ENCODE assay signal across 26 cellular contexts in the genomic region with DNA sequence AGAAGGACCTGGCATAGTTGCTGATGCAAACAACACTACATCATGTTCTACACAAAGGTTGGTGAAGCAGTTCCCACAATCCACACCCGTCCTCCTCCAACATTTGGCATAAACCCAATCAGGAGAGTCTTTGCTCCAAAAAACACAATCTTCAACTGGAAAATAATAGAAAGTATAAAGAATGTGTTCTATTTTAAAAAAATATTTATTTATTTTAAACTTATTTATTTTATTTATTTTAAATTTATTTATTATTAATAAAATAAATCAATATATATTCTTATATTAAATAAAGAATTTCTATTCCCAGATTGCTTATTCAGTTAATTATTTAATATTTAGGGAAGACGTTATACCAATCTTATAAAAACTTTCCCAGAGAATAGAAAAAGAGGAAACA.
DNase-seq lines count a peak whose midpoint lies in the region; ATAC-seq, FAIRE-seq and TF ChIP-seq lines count a peak whose summit lies in the region.
"Had no signal": no experiment of that assay in that cellular context is flagged by ENCODE, and none has a peak within 500 bp of the region (broad histone marks: within the 10 kb centered on the region; RNA-seq: fewer than 3 reads in every experiment).

No MANE protein-coding gene starts in this region.

- no peak for TF ChIP-seq CTCF in GM20000 (IDR thresholded peaks at IDR 0.05; ENCODE audit: extremely low read depth, missing control alignments)
- TF ChIP-seq CTCF in A673 (conservative IDR thresholded peaks at IDR 0.05; ENCODE audit: low read depth, low read length): no peak

- BruUV-seq in A673 (replicated peaks; lab: Mats Ljungman, UMichigan): no TSS peak

- no peaks in the 10 kb centered on the region for H3K9me3 ChIP-seq in A673 (ENCODE audit: low read depth, low read length, poor library complexity, severe bottlenecking)
- H3K9me3 ChIP-seq: Caco-2, HAP-1, SK-N-SH had no signal

- intact Hi-C loops in A673 (cut with micrococcal nuclease; ENCODE audit: unreplicated experiment): no loop called here

- no peak overlapping the region for H3K4me3 ChIP-seq in A673 (ENCODE audit: low read depth, low read length, poor library complexity, severe bottlenecking)
- H3K4me3 ChIP-seq: HAP-1 had no signal

- CTCF ChIA-PET in A673 (lab: Charles Lee): no interaction called here

- H3K27ac ChIP-seq in A673 (ENCODE audit: low read depth, low read length, poor library complexity, severe bottlenecking) (no peak overlapping the region), substantia nigra (ENCODE audit: low read depth, low read length, poor library complexity, severe bottlenecking) (no peak overlapping the region)
- H3K27ac ChIP-seq: C4-2B had no signal

- FAIRE-seq in TTC549 (lab: Jason Lieb, UNC): peak; percentile 67
- peak; percentile 71 for FAIRE-seq in frontal cortex (lab: Jason Lieb, UNC)
- FAIRE-seq: GM18507, HepG2 had no signal

- no peaks in the 10 kb centered on the region for H3K27me3 ChIP-seq in A673 (replicated peaks; ENCODE audit: insufficient read depth, low read depth, low read length, poor library complexity)

- DNase-seq in NCI-H460 (ENCODE audit: extremely low read depth, low read depth) (peak; percentile 0), frontal cortex (ENCODE audit: low spot score in 2 of 2) (no peak), GM20000 (ENCODE audit: low spot score) (no peak), A673 (ENCODE audit: low spot score) (no peak), substantia nigra (lab: John Stamatoyannopoulos, UW) (no peak)
- DNase-seq: Caco-2; CD8-positive, alpha-beta T cell; DMS153; DND-41; GOT3; HFFc6; Kasumi-1; NCI-H1092 treated with DMSO at 0.1 percent for 48 hours; NCI-H1436; NCI-H1930; NCI-H446 treated with DMSO at 0.1 percent for 48 hours; NCI-H526 treated with DMSO at 0.1 percent for 48 hours; SK-N-SH; SW 1271 had no signal

- H3K36me3 ChIP-seq in A673 (ENCODE audit: insufficient read depth, low read length, poor library complexity, severe bottlenecking): no peaks in the 10 kb centered on the region
- H3K36me3 ChIP-seq: HAP-1 had no signal

- no peaks in the 10 kb centered on the region for H3K4me1 ChIP-seq in A673 (ENCODE audit: insufficient read depth, low read length, poor library complexity, severe bottlenecking)
- H3K4me1 ChIP-seq: Caco-2 had no signal

- POLR2A ChIA-PET in A673 (lab: Charles Lee; ENCODE audit: low non-redundant PET): no interaction called here

- no peak for ATAC-seq in GM19023 (IDR thresholded peaks at IDR 0.05; ENCODE audit: unreplicated experiment)
- ATAC-seq: CD8-positive, alpha-beta T cell; HepG2; Panc1 had no signal
